24 cellular contexts compared by ENCODE assay signal in genomic region chr20:17503501-17504325, GRCh38. TPM values are rescaled to one million over a fixed set of nuclear protein-coding genes. Genes with fewer than 3 reads are reported as not detected.
DNase-seq lines count a peak whose midpoint lies in the region; ATAC-seq and TF ChIP-seq lines count a peak whose summit lies in the region.
"Had no signal": no experiment of that assay in that cellular context is flagged by ENCODE, and none has a peak within 500 bp of the region (broad histone marks: within the 10 kb centered on the region; RNA-seq: fewer than 3 reads in every experiment).

No MANE protein-coding gene starts in this region.

- no peaks in the 10 kb centered on the region for H3K27me3 ChIP-seq in Loucy (ENCODE audit: insufficient read depth, low read length, poor library complexity, severe bottlenecking)
- H3K27me3 ChIP-seq: esophagus muscularis mucosa, gastrocnemius medialis, thyroid gland had no signal

- no peaks in the 10 kb centered on the region for H3F3A ChIP-seq in Loucy (ENCODE audit: low read depth)

- peaks cover 2% of the 10 kb centered on the region for H3K27me3 Mint-ChIP-seq in activated CD8-positive, alpha-beta memory T cell treated with anti-CD3 and anti-CD28 coated beads, Interleukin-2, amount 10 ng/mL, durations not matched to agents 7 days and 5 days
- no peaks in the 10 kb centered on the region for H3K27me3 Mint-ChIP-seq in natural killer cell (ENCODE audit: low read depth in 2 of 2)

- CTCF ChIA-PET in activated CD8-positive, alpha-beta memory T cell treated with anti-CD3 and anti-CD28 coated beads, Interleukin-2, amount 10 ng/mL, durations not matched to agents 7 days and 5 days (lab: Charles Lee), result interaction anchor here (0.8 to 3.5 kb wide), 24 partner anchors 10 to 515 kb away, joined by 3 to 37 read pairs (median 8); partner anchors contain the start of genes BFSP1, DSTN, MGME1 and RRBP1

- H2AFZ ChIP-seq in Loucy (ENCODE audit: low read length), result peak overlapping the region; percentile 92; the same call in 1 of the 2 replicates

- no peaks in the 10 kb centered on the region for H3K36me3 ChIP-seq in Loucy (ENCODE audit: insufficient read depth, low read length)
- H3K36me3 ChIP-seq: gastrocnemius medialis, thyroid gland had no signal

- no peak for ATAC-seq in activated CD8-positive, alpha-beta memory T cell treated with anti-CD3 and anti-CD28 coated beads, Interleukin-2, amount 10 ng/mL, durations not matched to agents 7 days and 5 days
- ATAC-seq in natural killer cell (no peak), GM18498 (IDR thresholded peaks at IDR 0.05; ENCODE audit: unreplicated experiment) (no peak)

- no peaks in the 10 kb centered on the region for H4K20me1 ChIP-seq in Loucy (ENCODE audit: insufficient read depth, low read length, poor library complexity, severe bottlenecking)

- H3K4me3 Mint-ChIP-seq in activated CD8-positive, alpha-beta memory T cell treated with anti-CD3 and anti-CD28 coated beads, Interleukin-2, amount 10 ng/mL, durations not matched to agents 7 days and 5 days, result peak overlapping the region; percentile 78
- peak overlapping the region; percentile 90 for H3K4me3 Mint-ChIP-seq in natural killer cell

- peaks cover 5% of the 10 kb centered on the region for H3K36me3 Mint-ChIP-seq in activated CD8-positive, alpha-beta memory T cell treated with anti-CD3 and anti-CD28 coated beads, Interleukin-2, amount 10 ng/mL, durations not matched to agents 7 days and 5 days
- H3K36me3 Mint-ChIP-seq in natural killer cell, result no peaks in the 10 kb centered on the region
- H3K36me3 Mint-ChIP-seq: WTC11 had no signal

- peak overlapping the region; percentile 82 for H3K4me2 ChIP-seq in Loucy (ENCODE audit: low read depth, low read length, poor library complexity, severe bottlenecking)

- DNase-seq in activated CD8-positive, alpha-beta memory T cell treated with anti-CD3 and anti-CD28 coated beads, Interleukin-2, amount 10 ng/mL, durations not matched to agents 7 days and 5 days, result no peak
- DNase-seq in activated CD8-positive, alpha-beta memory T cell treated with anti-CD3 and anti-CD28 coated beads, Interleukin-2, amount 50 U/mL, for 4 hours, result no peak
- peak; percentile 7 for DNase-seq in central memory CD4-positive, alpha-beta T cell
- DNase-seq in natural killer cell, result no peak
- no peak for DNase-seq in middle frontal gyrus (ENCODE audit: extremely low spot score, low spot score)
- no peak for DNase-seq in AG20443 (ENCODE audit: low spot score)
- DNase-seq: activated naive CD4-positive, alpha-beta T cell treated with anti-CD3 and anti-CD28 coated beads for 36 hours; effector CD8-positive, alpha-beta T cell; gastrocnemius medialis; GF-D8; GOT3; KBM-7; kidney glomerular epithelial cell; mammary epithelial cell; NCI-H226; stimulated activated CD4-positive, alpha-beta T cell treated with anti-CD3 and anti-CD28 coated beads, Interleukin-1b, Interleukin-23, amount 100 ng/mL, for 48 hours; stimulated activated naive CD4-positive, alpha-beta T cell treated with Interleukin-2 at 50 U/mL for 16 hours; thyroid gland had no signal

- TF ChIP-seq CTCF in Loucy (conservative IDR thresholded peaks at IDR 0.05; ENCODE audit: low read length), result no peak
- TF ChIP-seq CTCF in natural killer cell (IDR thresholded peaks at IDR 0.05), result no peak

- no peak overlapping the region for H3K4me3 ChIP-seq in Loucy (ENCODE audit: low read length, poor library complexity, severe bottlenecking)
- H3K4me3 ChIP-seq: thyroid gland had no signal

- intact Hi-C loops in natural killer cell (cut with micrococcal nuclease), result loop anchor here (2.0 to 10.0 kb wide), 2 partner anchors 67 to 461 kb away; partner anchors contain the start of genes DSTN, MGME1 and SNX5

- H3K27ac Mint-ChIP-seq in activated CD8-positive, alpha-beta memory T cell treated with anti-CD3 and anti-CD28 coated beads, Interleukin-2, amount 10 ng/mL, durations not matched to agents 7 days and 5 days, result peak overlapping the region; percentile 96
- peak overlapping the region; percentile 85 to 93 for H3K27ac Mint-ChIP-seq in natural killer cell
- H3K27ac Mint-ChIP-seq: activated naive CD4-positive, alpha-beta T cell treated with anti-CD3 and anti-CD28 coated beads for 36 hours; nephron progenitor cell; progenitor cell of endocrine pancreas; WTC11 had no signal

- H3K9me3 Mint-ChIP-seq in activated CD8-positive, alpha-beta memory T cell treated with anti-CD3 and anti-CD28 coated beads, Interleukin-2, amount 10 ng/mL, durations not matched to agents 7 days and 5 days (ENCODE audit: low read depth), result no peaks in the 10 kb centered on the region
- H3K9me3 Mint-ChIP-seq in natural killer cell, result no peaks in the 10 kb centered on the region
- H3K9me3 Mint-ChIP-seq: activated naive CD4-positive, alpha-beta T cell treated with anti-CD3 and anti-CD28 coated beads for 36 hours; nephron progenitor cell; WTC11 had no signal

- H3K4me1 Mint-ChIP-seq in activated CD8-positive, alpha-beta memory T cell treated with anti-CD3 and anti-CD28 coated beads, Interleukin-2, amount 10 ng/mL, durations not matched to agents 7 days and 5 days, result peaks cover 58% of the 10 kb centered on the region
- peaks cover 46 to 50% of the 10 kb centered on the region in 2 donors for H3K4me1 Mint-ChIP-seq in natural killer cell

- H3K9ac ChIP-seq in Loucy (ENCODE audit: low read depth, low read length, poor library complexity, severe bottlenecking), result peak overlapping the region; percentile 66

- H3K9me3 ChIP-seq in Loucy (ENCODE audit: insufficient read depth, low read depth, low read length), result no peaks in the 10 kb centered on the region
- H3K9me3 ChIP-seq: esophagus muscularis mucosa, gastrocnemius medialis, thyroid gland had no signal

- no peaks in the 10 kb centered on the region for H3K9me2 ChIP-seq in Loucy (replicated peaks; ENCODE audit: low read depth, low read length)

- peaks cover 36% of the 10 kb centered on the region for H3K4me1 ChIP-seq in Loucy (ENCODE audit: insufficient read depth, low read length, poor library complexity, severe bottlenecking)

- H3K79me2 ChIP-seq in Loucy (ENCODE audit: insufficient read depth, low read length), result no peaks in the 10 kb centered on the region

RNA-seq across cellular contexts. Expression of gene BFSP1, which starts 27.5 kb away (rescaled TPM):
- total RNA-seq in activated CD8-positive, alpha-beta memory T cell treated with anti-CD3 and anti-CD28 coated beads, Interleukin-2, amount 10 ng/mL, durations not matched to agents 7 days and 5 days, result 1 to 10 TPM; 1.7 to 3.2 TPM
- 1 to 10 TPM; 2.7 to 7.3 (median 3.7) TPM for total RNA-seq in natural killer cell
